24 cellular contexts compared by ENCODE assay signal in genomic region chr7:4998830-4999768, GRCh38. TPM values are rescaled to one million over a fixed set of nuclear protein-coding genes. Genes with fewer than 3 reads are reported as not detected.
DNase-seq lines count a peak whose midpoint lies in the region; ATAC-seq and TF ChIP-seq lines count a peak whose summit lies in the region.
"Had no signal": no experiment of that assay in that cellular context is flagged by ENCODE, and none has a peak within 500 bp of the region (broad histone marks: within the 10 kb centered on the region; RNA-seq: fewer than 3 reads in every experiment).

No MANE protein-coding gene starts in this region.

- no peaks in the 10 kb centered on the region for H3K9me3 ChIP-seq in H9 (ENCODE audit: control insufficient read depth, low read depth, low read length)
- H3K9me3 ChIP-seq: A549 had no signal

- no peak overlapping the region for H3K14ac ChIP-seq in H9 (ENCODE audit: insufficient read depth, low read length)

- peaks cover 36% of the 10 kb centered on the region for H3K36me3 Mint-ChIP-seq in activated T-cell treated with anti-CD3 and anti-CD28 coated beads, Interleukin-2, amount 50 U/mL, for 4 hours (ENCODE audit: insufficient read depth)
- H3K36me3 Mint-ChIP-seq in H9 (ENCODE audit: insufficient read depth in 1 of 3, low read depth in 3 of 3): peaks cover 17 to 52% (median 38%) of the 10 kb centered on the region in 3 experiments; a peak in 6 of 7 replicates
- peaks cover 41% of the 10 kb centered on the region for H3K36me3 Mint-ChIP-seq in central memory CD8-positive, alpha-beta T cell (ENCODE audit: insufficient read depth)
- H3K36me3 Mint-ChIP-seq in osteocyte (ENCODE audit: unreplicated experiment): peaks cover 50% of the 10 kb centered on the region

- no peak overlapping the region for H4K91ac ChIP-seq in H9 (ENCODE audit: insufficient read length, low read depth, low read length)

- H3K4me3 Mint-ChIP-seq in activated T-cell treated with anti-CD3 and anti-CD28 coated beads, Interleukin-2, amount 50 U/mL, for 4 hours: no peak overlapping the region
- H3K4me3 Mint-ChIP-seq in H9 (no peak overlapping the region), osteocyte (ENCODE audit: unreplicated experiment) (no peak overlapping the region)
- no peak overlapping the region for H3K4me3 Mint-ChIP-seq in central memory CD8-positive, alpha-beta T cell

- H3K56ac ChIP-seq in H9 (ENCODE audit: insufficient read length, low read depth, low read length): no peak overlapping the region

- H2BK20ac ChIP-seq in H9 (ENCODE audit: low read depth, low read length, poor library complexity, severe bottlenecking): no peak overlapping the region

- no peak overlapping the region for H3K4ac ChIP-seq in H9 (ENCODE audit: low read depth, low read length)

- no peak overlapping the region for H2AFZ ChIP-seq in H9 (ENCODE audit: low read length)

- H3T11ph ChIP-seq in H9 (ENCODE audit: low read length): no peak overlapping the region

- DNase-seq in activated T-cell treated with anti-CD3 and anti-CD28 coated beads, Interleukin-2, amount 50 U/mL, for 4 hours: no peak
- DNase-seq in activated T-cell treated with anti-CD3 and anti-CD28 coated beads for 4 hours (no peak), H9 (no peak), osteocyte (ENCODE audit: extremely low spot score, unreplicated experiment) (peak; percentile 72), NCI-H1436 (lab: John Stamatoyannopoulos, UW) (no peak), NCI-H510A treated with DMSO at 0.1 percent for 48 hours (lab: John Stamatoyannopoulos, UW) (no peak), dorsolateral prefrontal cortex (no peak)
- no peak for DNase-seq in central memory CD8-positive, alpha-beta T cell (ENCODE audit: low spot score in 2 of 2)
- DNase-seq: AML-193, H7, mesenchymal stem cell, NCI-H1048, NCI-H1694 treated with DMSO at 0.1 percent for 48 hours, NCI-H2171 treated with DMSO at 0.1 percent for 48 hours, NCI-H524 treated with DMSO at 0.1 percent for 48 hours, nucleus accumbens, trophoblast cell had no signal

- peak overlapping the region in 2 of 3 experiments; percentile 3 to 28; a peak in 2 of 7 replicates for H3K27ac Mint-ChIP-seq in H9
- peak overlapping the region; percentile 41 for H3K27ac Mint-ChIP-seq in central memory CD8-positive, alpha-beta T cell (ENCODE audit: low read depth)
- no peak overlapping the region for H3K27ac Mint-ChIP-seq in osteocyte (ENCODE audit: unreplicated experiment)
- H3K27ac Mint-ChIP-seq: activated T-helper 2 cell treated with anti-CD3 and anti-CD28 coated beads, Interferon-gamma antibody, Interleukin-2, Interleukin-4, amounts not matched to agents 10 μg/mL and 5 μg/mL and 100 μg/mL, durations not matched to agents 14 hours and 24 hours and 36 hours had no signal

- H4K8ac ChIP-seq in H9 (replicated peaks; ENCODE audit: insufficient read length, low read depth, low read length): no peak overlapping the region

- no peak for TF ChIP-seq CTCF in H9 (conservative IDR thresholded peaks at IDR 0.05)
- TF ChIP-seq CTCF in osteocyte (IDR thresholded peaks at IDR 0.05): no peak
- no peak for TF ChIP-seq CTCF in dorsolateral prefrontal cortex (IDR thresholded peaks at IDR 0.05 in 54 of 56, conservative IDR thresholded peaks at IDR 0.05 in 2 of 56; ENCODE audit: low read depth in 1 of 56, partially characterized antibody in 56 of 56)

- no peaks in the 10 kb centered on the region for H3K79me2 ChIP-seq in H9 (ENCODE audit: insufficient read depth, low read length)

- H3K18ac ChIP-seq in H9 (ENCODE audit: insufficient read length, low read depth, low read length): no peak overlapping the region

- no peaks in the 10 kb centered on the region for H3K4me1 ChIP-seq in H9 (ENCODE audit: insufficient read depth, low read length)
- H3K4me1 ChIP-seq: A549 had no signal

- H3K9ac ChIP-seq in H9 (ENCODE audit: extremely low read depth, insufficient read length, low read length): no peak overlapping the region

- H3K27ac ChIP-seq in H9 (ENCODE audit: insufficient read length, low read depth, low read length) (no peak overlapping the region), dorsolateral prefrontal cortex (no peak overlapping the region)
- H3K27ac ChIP-seq: A549 had no signal

- H3K9me3 Mint-ChIP-seq in activated T-cell treated with anti-CD3 and anti-CD28 coated beads, Interleukin-2, amount 50 U/mL, for 4 hours: no peaks in the 10 kb centered on the region
- H3K9me3 Mint-ChIP-seq in H9 (no peaks in the 10 kb centered on the region), osteocyte (ENCODE audit: unreplicated experiment) (no peaks in the 10 kb centered on the region)
- H3K9me3 Mint-ChIP-seq in central memory CD8-positive, alpha-beta T cell: no peaks in the 10 kb centered on the region
- H3K9me3 Mint-ChIP-seq: activated T-helper 2 cell treated with anti-CD3 and anti-CD28 coated beads, Interferon-gamma antibody, Interleukin-2, Interleukin-4, amounts not matched to agents 10 μg/mL and 5 μg/mL and 100 μg/mL, durations not matched to agents 14 hours and 24 hours and 36 hours had no signal

- no peak overlapping the region for H3K23ac ChIP-seq in H9 (ENCODE audit: insufficient read length, low read depth, low read length)

- H3K79me1 ChIP-seq in H9 (ENCODE audit: insufficient read depth, low read depth, low read length, poor library complexity, severe bottlenecking): no peaks in the 10 kb centered on the region

- H3K27me3 ChIP-seq in H9 (ENCODE audit: insufficient read depth, low read length) (no peaks in the 10 kb centered on the region), dorsolateral prefrontal cortex (no peaks in the 10 kb centered on the region)

- H3K23me2 ChIP-seq in H9 (ENCODE audit: insufficient read length, low read depth, low read length, poor library complexity, severe bottlenecking): no peaks in the 10 kb centered on the region

- WGBS in H9 (ENCODE audit: extremely low coverage, insufficient read length, low lambda C conversion rate): no CpG with 5 or more reads among the region's 10 CpGs

- no peak overlapping the region for H3K4me2 ChIP-seq in H9 (ENCODE audit: insufficient read depth, insufficient read length, low read length)
- H3K4me2 ChIP-seq: A549 had no signal

- intact Hi-C loops in dorsolateral prefrontal cortex (cut with DNase I): no loop called here

- H4K20me1 ChIP-seq in H9 (ENCODE audit: control insufficient read depth, insufficient read depth, insufficient read length): no peaks in the 10 kb centered on the region

- no peak overlapping the region for H2AK5ac ChIP-seq in H9 (ENCODE audit: insufficient read length, low read length)

- H3K4me1 Mint-ChIP-seq in activated T-cell treated with anti-CD3 and anti-CD28 coated beads, Interleukin-2, amount 50 U/mL, for 4 hours (ENCODE audit: low read depth): peaks cover 5% of the 10 kb centered on the region
- H3K4me1 Mint-ChIP-seq in H9: no peaks in the 10 kb centered on the region; a peak in 1 of 4 replicates
- H3K4me1 Mint-ChIP-seq in central memory CD8-positive, alpha-beta T cell: peaks cover 4% of the 10 kb centered on the region
- H3K4me1 Mint-ChIP-seq in osteocyte (ENCODE audit: unreplicated experiment): no peaks in the 10 kb centered on the region

- no peak overlapping the region for H3K4me3 ChIP-seq in dorsolateral prefrontal cortex
- H3K4me3 ChIP-seq: A549 had no signal

- no peak overlapping the region for H2BK15ac ChIP-seq in H9 (ENCODE audit: low read depth, low read length)

- no peak overlapping the region for H4K5ac ChIP-seq in H9 (ENCODE audit: insufficient read length, low read depth, low read length)

- no peak overlapping the region for H2BK5ac ChIP-seq in H9 (ENCODE audit: insufficient read length, low read length)

- H2BK120ac ChIP-seq in H9 (ENCODE audit: low read depth, low read length, poor library complexity, severe bottlenecking): no peak overlapping the region

- H3K27me3 Mint-ChIP-seq in activated T-cell treated with anti-CD3 and anti-CD28 coated beads, Interleukin-2, amount 50 U/mL, for 4 hours (ENCODE audit: low read depth): no peaks in the 10 kb centered on the region
- H3K27me3 Mint-ChIP-seq in H9 (ENCODE audit: low read depth): no peaks in the 10 kb centered on the region
- no peaks in the 10 kb centered on the region for H3K27me3 Mint-ChIP-seq in central memory CD8-positive, alpha-beta T cell
- H3K27me3 Mint-ChIP-seq in osteocyte (ENCODE audit: unreplicated experiment): no peaks in the 10 kb centered on the region

- ATAC-seq in activated T-cell treated with anti-CD3 and anti-CD28 coated beads, Interleukin-2, amount 50 U/mL, for 4 hours: peak; percentile 50 to 56
- ATAC-seq in central memory CD8-positive, alpha-beta T cell (replicated peaks; ENCODE audit: extremely low read depth, poor library complexity, severe bottlenecking): no peak
- ATAC-seq: A549, left lobe of liver had no signal

- H2BK12ac ChIP-seq in H9 (ENCODE audit: insufficient read length, low read depth, low read length): no peak overlapping the region

RNA-seq across cellular contexts. Expression of gene MMD2, which starts 40.1 kb away (rescaled TPM):
- total RNA-seq in activated T-cell treated with anti-CD3 and anti-CD28 coated beads, Interleukin-2, amount 50 U/mL, for 4 hours: not detected
- 0.11 and 0.20 TPM in 2 replicates for total RNA-seq in H9 (2021)
- not detected in 2 replicates for total RNA-seq in osteocyte
- total RNA-seq in dorsolateral prefrontal cortex: 10 to 100 TPM in 114 of 120 experiments, 1 to 10 TPM in 6; 6.7 to 59.0 (median 16.7) TPM
- total RNA-seq: activated T-helper 2 cell treated with anti-CD3 and anti-CD28 coated beads, Interferon-gamma antibody, Interleukin-2, Interleukin-4, amounts not matched to agents 10 μg/mL and 5 μg/mL and 100 μg/mL, durations not matched to agents 14 hours and 24 hours and 36 hours; G401; glomerular endothelial cell; H7; left lobe of liver; RPMI7951; T-helper 2 cell treated with Interferon-gamma antibody and Interleukin-4, amounts not matched to agents 100 ng/mL and 5 ng/mL, for 36 hours had no signal

RNA-seq across cellular contexts. Expression of gene RBAK, which starts 46.6 kb away (rescaled TPM):
- total RNA-seq in activated T-cell treated with anti-CD3 and anti-CD28 coated beads, Interleukin-2, amount 50 U/mL, for 4 hours: 1 to 10 TPM; 8.7 to 8.9 (median 8.9) TPM
- 18.5 TPM in 2 replicates for total RNA-seq in H9 (2021)
- 13.0 and 13.6 TPM in 2 replicates for total RNA-seq in osteocyte
- 10 to 100 TPM; 10.1 to 21.3 (median 14.9) TPM for total RNA-seq in dorsolateral prefrontal cortex
